Comparison of ENCODE assay signal across 17 cellular contexts in genomic region chr3:178169421-178169820, GRCh38.
A peak's percentile ranks its signal among the peaks of the same experiment; 100 is the strongest.
DNase-seq lines count a peak whose midpoint lies in the region; ATAC-seq and TF ChIP-seq lines count a peak whose summit lies in the region.
"Had no signal": no experiment of that assay in that cellular context is flagged by ENCODE, and none has a peak within 500 bp of the region (broad histone marks: within the 10 kb centered on the region; RNA-seq: fewer than 3 reads in every experiment).

No MANE protein-coding gene starts in this region.

- H3K9me3 ChIP-seq in SK-N-MC (ENCODE audit: low read depth, low read length), result no peaks in the 10 kb centered on the region

- no peak overlapping the region for H3K9ac ChIP-seq in SK-N-MC (ENCODE audit: insufficient read length)

- H3K4me3 Mint-ChIP-seq in activated T-helper 17 cell treated with anti-CD3 and anti-CD28 coated beads, Interleukin-2, amount 50 U/mL, for 72 hours, result no peak overlapping the region
- H3K4me3 Mint-ChIP-seq: B cell; CD8-positive, alpha-beta T cell had no signal

- H3K27ac ChIP-seq in ACC112 (ENCODE audit: low read depth, low read length) (peak overlapping the region; percentile 91), SK-N-MC (no peak overlapping the region)
- H3K27ac ChIP-seq: C4-2B, HL-60 had no signal

- no peaks in the 10 kb centered on the region for H3K36me3 Mint-ChIP-seq in activated T-helper 17 cell treated with anti-CD3 and anti-CD28 coated beads, Interleukin-2, amount 50 U/mL, for 72 hours (ENCODE audit: low read depth)
- H3K36me3 Mint-ChIP-seq: CD8-positive, alpha-beta T cell had no signal

- no peaks in the 10 kb centered on the region for H3K36me3 ChIP-seq in ACC112 (ENCODE audit: insufficient read depth, low read length)
- H3K36me3 ChIP-seq in SK-N-MC (ENCODE audit: insufficient read depth, low read length), result no peaks in the 10 kb centered on the region

- peaks cover 45% of the 10 kb centered on the region for H3K4me1 ChIP-seq in ACC112 (ENCODE audit: control insufficient read depth, insufficient read depth, low read length, unreplicated experiment)

- H3K27ac Mint-ChIP-seq in activated T-helper 17 cell treated with anti-CD3 and anti-CD28 coated beads, Interleukin-2, amount 50 U/mL, for 72 hours, result no peak overlapping the region
- H3K27ac Mint-ChIP-seq: B cell; CD8-positive, alpha-beta T cell had no signal

- no peaks in the 10 kb centered on the region for H3K4me1 Mint-ChIP-seq in activated T-helper 17 cell treated with anti-CD3 and anti-CD28 coated beads, Interleukin-2, amount 50 U/mL, for 72 hours
- H3K4me1 Mint-ChIP-seq: B cell had no signal

- H3K4me3 ChIP-seq in ACC112 (ENCODE audit: low read depth, low read length) (no peak overlapping the region), SK-N-MC (0 out of 2 replicates have a peak overlapping the region, but pooled peaks have one; percentile 7), fibroblast of villous mesenchyme (ENCODE audit: low read depth, low read length) (no peak overlapping the region)

- no peak for TF ChIP-seq CTCF in fibroblast of villous mesenchyme (IDR thresholded peaks at IDR 0.05; ENCODE audit: insufficient read depth, low read depth, low read length)

- no peaks in the 10 kb centered on the region for H3K27me3 ChIP-seq in ACC112 (ENCODE audit: insufficient read depth, low read length)

- H3K9me3 Mint-ChIP-seq in activated T-helper 17 cell treated with anti-CD3 and anti-CD28 coated beads, Interleukin-2, amount 50 U/mL, for 72 hours, result no peaks in the 10 kb centered on the region
- H3K9me3 Mint-ChIP-seq: CD8-positive, alpha-beta T cell had no signal

- no peaks in the 10 kb centered on the region for H3K27me3 Mint-ChIP-seq in activated T-helper 17 cell treated with anti-CD3 and anti-CD28 coated beads, Interleukin-2, amount 50 U/mL, for 72 hours
- H3K27me3 Mint-ChIP-seq: B cell had no signal

- DNase-seq in SK-N-MC (ENCODE audit: low read depth, low spot score) (peak; percentile 44), fibroblast of gingiva (ENCODE audit: low read depth) (peak; percentile 41), fibroblast of villous mesenchyme (ENCODE audit: low read depth) (peak; percentile 28)
- DNase-seq in activated CD8-positive, alpha-beta memory T cell treated with anti-CD3 and anti-CD28 coated beads, Interleukin-2, amount 50 U/mL, for 4 hours, result no peak
- no peak for DNase-seq in effector CD4-positive, alpha-beta T cell
- DNase-seq: 8988T; CD8-positive, alpha-beta T cell; COR-L47; DMS153; DMS79 treated with DMSO at 0.1 percent for 48 hours; EL had no signal

- H2AFZ ChIP-seq in ACC112 (ENCODE audit: low read length, unreplicated experiment), result no peak overlapping the region

- H3K79me2 ChIP-seq in ACC112 (ENCODE audit: control insufficient read depth, insufficient read depth, low read length, unreplicated experiment), result no peaks in the 10 kb centered on the region

- ATAC-seq in activated T-helper 17 cell treated with anti-CD3 and anti-CD28 coated beads, Interleukin-2, amount 50 U/mL, for 72 hours (replicated peaks), result no peak
- ATAC-seq: CD8-positive, alpha-beta T cell; HCT116 had no signal

Comparison
In these comparisons a context has a peak if more than half of its experiments do, and no peak if none do; other contexts are left out.
1. DNase-seq: peak in SK-N-MC (single experiment), fibroblast of gingiva (single experiment) and fibroblast of villous mesenchyme (single experiment); none in activated CD8-positive, alpha-beta memory T cell treated with anti-CD3 and anti-CD28 coated beads, Interleukin-2, amount 50 U/mL, for 4 hours (single experiment) and effector CD4-positive, alpha-beta T cell (single experiment).